9 cellular contexts compared by ENCODE assay signal in genomic region chr16:2968738-2969544, GRCh38. TPM values are rescaled to one million over a fixed set of nuclear protein-coding genes. Genes with fewer than 3 reads are reported as not detected.
DNase-seq lines count a peak whose midpoint lies in the region; ATAC-seq, FAIRE-seq and TF ChIP-seq lines count a peak whose summit lies in the region.
"Had no signal": no experiment of that assay in that cellular context is flagged by ENCODE, and none has a peak within 500 bp of the region (broad histone marks: within the 10 kb centered on the region; RNA-seq: fewer than 3 reads in every experiment).

Gene PAQR4 (plus strand): TSS chr16:2969348. CDS start chr16:2969675, 327 bp downstream.

- TF ChIP-seq RAD21 in HepG2 (CRISPR knock-in tag; IDR thresholded peaks at IDR 0.05) = no peak; the same call in 1 of the 2 replicates

- TF ChIP-seq POLR2A in HepG2 (IDR thresholded peaks at IDR 0.05; ENCODE audit: insufficient read depth in 1 of 2, low read depth in 2 of 2, low read length in 2 of 2) = peak; percentile 33 to 80; a peak in 3 of 4 replicates

- TF ChIP-seq EP300 in HepG2 (IDR thresholded peaks at IDR 0.05; ENCODE audit: low read depth in 2 of 2, low read length in 2 of 2) = peak in 1 of 2 experiments; percentile 28; a peak in 1 of 4 replicates
- peak; percentile 56; the same call in 1 of the 2 replicates for TF ChIP-seq EP300 in HepG2 (CRISPR knock-in tag; IDR thresholded peaks at IDR 0.05; ENCODE audit: borderline replicate concordance)

- H3K79me2 ChIP-seq in HepG2 (ENCODE audit: insufficient read depth, low read length) = peaks cover 8% of the 10 kb centered on the region

- peak; percentile 30 for TF ChIP-seq CTCF in HepG2 (CRISPR knock-in tag; IDR thresholded peaks at IDR 0.05)

- peak within 1 kb of the TSS; percentile 76 for H3K27ac ChIP-seq in HepG2 (ENCODE audit: extremely low read length, insufficient read depth, low read length)

- no CpG with 5 or more reads among the region's 98 CpGs for WGBS in HepG2 (ENCODE audit: low lambda C conversion rate)

- H3K27me3 ChIP-seq in HepG2 (ENCODE audit: control insufficient read depth in 1 of 2, insufficient read depth in 2 of 2, low read length in 2 of 2) = no peaks in the 10 kb centered on the region; a peak in 1 of 5 replicates

- no TSS peak for BruUV-seq in HepG2 (replicated peaks; lab: Mats Ljungman, UMichigan)

- H3K4me2 ChIP-seq in HepG2 (ENCODE audit: low read depth, low read length) = peak within 1 kb of the TSS; percentile 86

- peaks cover 17% of the 10 kb centered on the region for H3K4me1 ChIP-seq in HepG2 (ENCODE audit: insufficient read depth, low read length)

- in situ Hi-C loops in HepG2 (cut with HindIII; ENCODE audit: extremely low pct_ligation_motif_present, low pct_unique_long_range_greater_than_20kb) = no loop called here

- H3K9me3 ChIP-seq in HepG2 (ENCODE audit: low read length) = no peaks in the 10 kb centered on the region

- POLR2A ChIA-PET in HepG2 (lab: Yijun Ruan, JAX) = interaction anchor here (0.9 to 2.4 kb wide), 9 partner anchors 10 to 90 kb away, joined by 3 to 31 read pairs (median 6); partner anchors contain the start of genes HCFC1R1, PKMYT1, THOC6 and TNFRSF12A

- FAIRE-seq in HepG2 (lab: Jason Lieb, UNC) = peak; percentile 52
- FAIRE-seq: colon had no signal

- H4K20me1 ChIP-seq in HepG2 (ENCODE audit: insufficient read depth, low read length) = no peaks in the 10 kb centered on the region

- intact Hi-C loops in HepG2 (cut with micrococcal nuclease; ENCODE audit: unreplicated experiment) = no loop called here

- peak; percentile 75 for ATAC-seq in GM19324 (IDR thresholded peaks at IDR 0.05; ENCODE audit: low FRiP score, unreplicated experiment)
- ATAC-seq in HG03457 (IDR thresholded peaks at IDR 0.05; ENCODE audit: unreplicated experiment) = peak; percentile 45
- peak; percentile 71 for ATAC-seq in HepG2

- peak within 1 kb of the TSS; percentile 80 for H3K9ac ChIP-seq in HepG2 (ENCODE audit: insufficient read depth, low read depth, low read length)

- H3K4me3 ChIP-seq in HepG2 (replicated peaks in 1 of 3; ENCODE audit: insufficient read depth in 1 of 3, low read depth in 2 of 3, low read length in 3 of 3) = peak within 1 kb of the TSS; percentile 86 to 91 (median 91)

- no peaks in the 10 kb centered on the region for H3K36me3 ChIP-seq in HepG2 (replicated peaks in 1 of 2; ENCODE audit: control insufficient read depth in 1 of 2, insufficient read depth in 2 of 2, low read length in 2 of 2)

- no peak within 1 kb of the TSS for H2AFZ ChIP-seq in HepG2 (ENCODE audit: low read length)

- CTCF ChIA-PET in HepG2 (lab: Yijun Ruan, JAX; ENCODE audit: low intra/inter-chr PET ratio, low total read pairs) = no interaction called here

- DNase-seq in C1 segment of cervical spinal cord (lab: John Stamatoyannopoulos, UW) = peak in 13 of 14 donors; percentile 17 to 89 (median 72)
- DNase-seq in NCI-H526 (lab: John Stamatoyannopoulos, UW) = peak; percentile 66 to 92
- DNase-seq in activated CD4-positive, alpha-beta T cell treated with anti-CD3 and anti-CD28 coated beads, Interleukin-2, amount 50 U/mL, for 1 hour = peak; percentile 68
- peak; percentile 90 for DNase-seq in dermis blood vessel endothelial cell
- DNase-seq in HepG2 (ENCODE audit: low spot score) = peak; percentile 80
- peak; percentile 66 for DNase-seq in stimulated activated CD4-positive, alpha-beta T cell treated with anti-CD3 and anti-CD28 coated beads, Interleukin-2, amount 100 ng/mL, for 4 hours (ENCODE audit: low read depth)

TF ChIP-seq in HepG2, 621 proteins besides CTCF, POLR2A, EP300 and RAD21 (continues in another document):
- TF ChIP-seq TBX3 (IDR thresholded peaks at IDR 0.05; ENCODE audit: borderline replicate concordance) = peak; percentile 47; the same call in 1 of the 2 replicates
- peak; percentile 97 for TF ChIP-seq ZNF468 (CRISPR knock-in tag; IDR thresholded peaks at IDR 0.05)
- TF ChIP-seq CHD4 (IDR thresholded peaks at IDR 0.05; ENCODE audit: borderline replicate concordance, low read length) = no peak
- TF ChIP-seq CEBPB (IDR thresholded peaks at IDR 0.05; ENCODE audit: borderline replicate concordance, low read depth, low read length) = no peak
- TF ChIP-seq ZNF510 (CRISPR knock-in tag; IDR thresholded peaks at IDR 0.05; ENCODE audit: low read depth) = peak; percentile 95; the same call in 1 of the 2 replicates
- no peak for TF ChIP-seq CENPX (CRISPR knock-in tag; IDR thresholded peaks at IDR 0.05)
- TF ChIP-seq MNT (IDR thresholded peaks at IDR 0.05) = peak; percentile 37; the same call in 1 of the 2 replicates
- no peak; the same call in 1 of the 2 replicates for TF ChIP-seq ZUFSP (CRISPR knock-in tag; IDR thresholded peaks at IDR 0.05; ENCODE audit: borderline replicate concordance)
- peak; percentile 68; the same call in 1 of the 2 replicates for TF ChIP-seq EEA1 (CRISPR knock-in tag; IDR thresholded peaks at IDR 0.05; ENCODE audit: borderline replicate concordance)
- peak; percentile 69; the same call in 1 of the 2 replicates for TF ChIP-seq GMEB1 (CRISPR knock-in tag; IDR thresholded peaks at IDR 0.05; ENCODE audit: borderline replicate concordance)
- TF ChIP-seq RELA (CRISPR knock-in tag; IDR thresholded peaks at IDR 0.05) = peak; percentile 84; the same call in 1 of the 2 replicates
- peak; percentile 96; the same call in 1 of the 2 replicates for TF ChIP-seq FLYWCH1 (CRISPR knock-in tag; IDR thresholded peaks at IDR 0.05)
- TF ChIP-seq AGO2 (optimal IDR thresholded peaks at IDR 0.05; ENCODE audit: low read depth, low read length) = peak; percentile 66

RNA-seq across cellular contexts. Expression of gene PAQR4, which starts in this region (rescaled TPM):
- total RNA-seq in dermis blood vessel endothelial cell (9.4 and 12.8 TPM in 2 replicates), HepG2 (2016; rRNA removed; fragmentation: Illumina TruSeq; extraction: Trizol) (15.6 and 24.8 TPM in 2 replicates)
- 7.8 and 8.9 TPM in 2 replicates for total RNA-seq in HepG2 (2016; cell fraction: cytosol; rRNA removed; fragmentation: Illumina TruSeq; extraction: Trizol; ENCODE audit: low read depth)
- total RNA-seq in HepG2 (2016; cell fraction: insoluble cytoplasmic fraction; rRNA removed; fragmentation: Illumina TruSeq; extraction: Trizol) = 13.6 and 26.2 TPM in 2 replicates
- 19.5 and 26.0 TPM in 2 replicates for total RNA-seq in HepG2 (2016; cell fraction: membrane; rRNA removed; fragmentation: Illumina TruSeq; extraction: Trizol)
- 16.6 and 19.1 TPM in 2 replicates for total RNA-seq in HepG2 (2016; cell fraction: nucleus; rRNA removed; fragmentation: Illumina TruSeq; extraction: Trizol)
- 15.9 and 17.4 TPM in 2 replicates for polyA plus RNA-seq in HepG2 (2011; rRNA removed)
- polyA plus RNA-seq in HepG2 (2011; cell fraction: cytosol; rRNA removed) = 11.1 and 17.3 TPM in 2 replicates
- polyA plus RNA-seq in HepG2 (2011; cell fraction: nucleus; rRNA removed) = 29.7 and 33.7 TPM in 2 replicates
- 6.7 and 7.6 TPM in 2 replicates for polyA plus RNA-seq in HepG2 (2012)
- 6.6 and 8.9 TPM in 2 replicates for polyA plus RNA-seq in HepG2 (2016; cell fraction: cytosol; fragmentation: Illumina TruSeq; extraction: Trizol; ENCODE audit: low read depth)
- polyA plus RNA-seq in HepG2 (2016; cell fraction: insoluble cytoplasmic fraction; fragmentation: Illumina TruSeq; extraction: Trizol; ENCODE audit: low read depth) = 15.6 and 18.9 TPM in 2 replicates
- polyA plus RNA-seq in HepG2 (2016; cell fraction: membrane; fragmentation: Illumina TruSeq; extraction: Trizol; ENCODE audit: low read depth) = 15.5 and 18.8 TPM in 2 replicates
- 35.6 and 37.9 TPM in 2 replicates for polyA plus RNA-seq in HepG2 (2016; cell fraction: nucleus; fragmentation: Illumina TruSeq; extraction: Trizol; ENCODE audit: insufficient read depth, low read depth)
- polyA minus RNA-seq in HepG2 (2011; rRNA and poly(A)+ RNA removed; ENCODE audit: low replicate concordance) = 34.1 and 50.0 TPM in 2 replicates
- polyA minus RNA-seq in HepG2 (2011; cell fraction: cytosol; rRNA and poly(A)+ RNA removed) = 12.6 and 13.7 TPM in 2 replicates
- 4.7 and 6.1 TPM in 2 replicates for polyA minus RNA-seq in HepG2 (2011; cell fraction: nucleus; rRNA and poly(A)+ RNA removed)

Comparison
In these comparisons a context has a peak if more than half of its experiments do, and no peak if none do; other contexts are left out.
1. Peak in every context shown above with its lines: DNase-seq, ATAC-seq, H3K4me3 ChIP-seq and H3K27ac ChIP-seq.